In the genomic region with DNA sequence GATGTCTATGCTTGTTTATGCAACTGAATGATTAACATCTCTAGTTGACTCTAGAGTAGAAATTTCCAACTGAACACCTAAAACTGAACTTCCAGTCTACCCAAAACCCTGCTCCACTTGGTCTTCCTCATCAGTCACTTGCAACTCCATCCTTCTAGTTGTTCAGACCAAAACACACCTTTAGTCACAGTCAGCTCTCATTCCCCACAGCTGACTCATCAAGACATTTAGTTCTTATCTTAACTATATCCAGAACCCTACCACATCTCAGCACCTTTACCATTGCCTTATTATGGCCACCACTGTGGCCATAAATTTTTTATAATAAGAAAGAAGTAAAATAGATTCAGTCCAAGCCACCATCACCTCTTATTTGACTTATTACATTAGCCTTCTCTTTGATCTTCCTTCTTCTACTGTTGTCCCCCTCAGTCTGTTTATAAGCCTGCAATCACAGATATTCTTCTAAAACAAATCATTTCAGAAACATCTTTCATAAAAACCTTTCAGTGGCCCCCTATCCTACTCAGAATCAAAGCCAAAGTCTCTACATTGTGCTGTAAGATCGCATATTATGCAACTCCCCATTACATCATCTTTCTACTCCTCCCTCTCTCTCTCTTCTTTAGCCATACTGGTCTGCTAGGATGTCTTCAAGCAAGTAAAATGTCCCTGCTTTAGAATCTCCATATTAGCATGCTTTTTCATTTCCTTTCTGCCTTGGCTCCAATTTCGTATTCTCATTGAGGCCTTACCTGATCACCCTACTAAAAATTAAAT, we compare ENCODE assay signal across 24 cellular contexts.
DNase-seq lines count a peak whose midpoint lies in the region; ATAC-seq and TF ChIP-seq lines count a peak whose summit lies in the region.
"Had no signal": no experiment of that assay in that cellular context is flagged by ENCODE, and none has a peak within 500 bp of the region (broad histone marks: within the 10 kb centered on the region; RNA-seq: fewer than 3 reads in every experiment).

No MANE protein-coding gene starts in this region.

- H3K27me3 ChIP-seq in mammary epithelial cell (ENCODE audit: insufficient read depth, low read length) (no peaks in the 10 kb centered on the region), mesendoderm (ENCODE audit: insufficient read depth, low read length, poor library complexity) (no peaks in the 10 kb centered on the region)
- H3K27me3 ChIP-seq: body of pancreas, SJCRH30, thyroid gland had no signal

- H3K4me3 ChIP-seq in mammary epithelial cell (replicated peaks in 1 of 3; ENCODE audit: insufficient read depth in 1 of 3, low read depth in 2 of 3, low read length in 3 of 3) (no peak overlapping the region), mesendoderm (ENCODE audit: low read length) (no peak overlapping the region)
- H3K4me3 ChIP-seq: body of pancreas, GM23338, prostate gland, SJCRH30, thyroid gland had no signal

- no peak overlapping the region for H3K56ac ChIP-seq in mesendoderm (ENCODE audit: low read length)

- no peak overlapping the region for H2BK120ac ChIP-seq in mesendoderm (ENCODE audit: low read depth, low read length)

- no peak overlapping the region for H3K27ac ChIP-seq in mammary epithelial cell (ENCODE audit: insufficient read depth, low read depth, low read length)
- H3K27ac ChIP-seq in mesendoderm (ENCODE audit: low read depth, low read length) = no peak overlapping the region
- H3K27ac ChIP-seq: body of pancreas, C4-2B, prostate gland, SJCRH30, thyroid gland had no signal

- H2BK15ac ChIP-seq in mesendoderm (replicated peaks; ENCODE audit: low read depth) = no peak overlapping the region

- H4K5ac ChIP-seq in mesendoderm (ENCODE audit: low read length) = no peak overlapping the region

- no peak overlapping the region for H4K8ac ChIP-seq in mesendoderm (ENCODE audit: low read depth, low read length)

- dilution Hi-C loops in mammary epithelial cell (cut with HindIII; ENCODE audit: low sequenced_read_pairs) = no loop called here

- H2AFZ ChIP-seq in mammary epithelial cell (ENCODE audit: low read depth, low read length) = no peak overlapping the region
- H2AFZ ChIP-seq: GM23338 had no signal

- no peak overlapping the region for H3K4ac ChIP-seq in mesendoderm (ENCODE audit: low read depth, low read length)

- TF ChIP-seq CTCF in mammary epithelial cell (conservative IDR thresholded peaks at IDR 0.05 in 1 of 2, IDR thresholded peaks at IDR 0.05 in 1 of 2; ENCODE audit: extremely low read depth in 1 of 2, insufficient read depth in 1 of 2, low read depth in 1 of 2, low read length in 2 of 2) = no peak

- no peak for ATAC-seq in GM19023 (IDR thresholded peaks at IDR 0.05; ENCODE audit: unreplicated experiment)
- ATAC-seq: body of pancreas; esophagus mucosa; GM23338; left colon; stimulated activated naive CD8-positive, alpha-beta T cell treated with anti-CD3 and anti-CD28 coated beads, Interleukin-15, amount 100 ng/mL, for 72 hours had no signal

- H3K18ac ChIP-seq in mesendoderm (ENCODE audit: low read length) = no peak overlapping the region

- no peaks in the 10 kb centered on the region for H3K9me3 ChIP-seq in mammary epithelial cell (replicated peaks; ENCODE audit: insufficient read depth, low read length)
- H3K9me3 ChIP-seq: body of pancreas, prostate gland, SJCRH30, thyroid gland had no signal

- H3K79me1 ChIP-seq in mesendoderm (ENCODE audit: low read length) = no peaks in the 10 kb centered on the region

- 48% methylated on average over 2 of the region's 2 CpGs for WGBS in mammary epithelial cell (ENCODE audit: low coverage, missing lambda C conversion rate)
- no CpG with 5 or more reads among the region's 2 CpGs for WGBS in mesendoderm (ENCODE audit: extremely low coverage, insufficient coverage, low lambda C conversion rate)

- H3K9ac ChIP-seq in mammary epithelial cell (ENCODE audit: insufficient read depth, low read length) = no peak overlapping the region
- no peak overlapping the region for H3K9ac ChIP-seq in mesendoderm (ENCODE audit: low read length)

- H4K20me1 ChIP-seq in mammary epithelial cell (ENCODE audit: insufficient read depth, low read length) = no peaks in the 10 kb centered on the region

- H3K36me3 ChIP-seq in mammary epithelial cell (ENCODE audit: insufficient read depth, low read length) (no peaks in the 10 kb centered on the region), mesendoderm (ENCODE audit: control insufficient read depth, insufficient read depth, low read length) (no peaks in the 10 kb centered on the region)
- H3K36me3 ChIP-seq: prostate gland, SJCRH30, thyroid gland had no signal

- H3K4me2 ChIP-seq in mammary epithelial cell (ENCODE audit: insufficient read depth, low read depth, low read length) = no peak overlapping the region
- H3K4me2 ChIP-seq in mesendoderm (ENCODE audit: low read length) = no peak overlapping the region
- H3K4me2 ChIP-seq: GM23338 had no signal

- intact Hi-C loops in mammary epithelial cell (cut with micrococcal nuclease) = no loop called here

- H3K79me2 ChIP-seq in mammary epithelial cell (ENCODE audit: insufficient read depth, low read length) = no peaks in the 10 kb centered on the region
- H3K79me2 ChIP-seq in mesendoderm (ENCODE audit: control insufficient read depth, insufficient read depth, low read length) = no peaks in the 10 kb centered on the region

- no peaks in the 10 kb centered on the region for H3K4me1 ChIP-seq in mammary epithelial cell (ENCODE audit: insufficient read depth, low read length)
- H3K4me1 ChIP-seq in mesendoderm (ENCODE audit: control insufficient read depth, low read depth, low read length) = no peaks in the 10 kb centered on the region
- H3K4me1 ChIP-seq: body of pancreas, prostate gland, SJCRH30, thyroid gland had no signal

- in situ Hi-C loops in mammary epithelial cell (cut with MboI; ENCODE audit: low sequenced_read_pairs in 2 of 2) = no loop called here
- in situ Hi-C loops in KBM-7 (cut with MboI; ENCODE audit: low pct_unique_long_range_greater_than_20kb, low sequenced_read_pairs) = no loop called here

- BruUV-seq in mammary epithelial cell (replicated peaks; lab: Mats Ljungman, UMichigan) = no TSS peak

- CTCF ChIA-PET in mammary epithelial cell (lab: Charles Lee; ENCODE audit: low non-redundant PET) = no interaction called here

- DNase-seq in HT-29 (ENCODE audit: low spot score) (peak; percentile 32), NCI-H226 (peak; percentile 53), mammary epithelial cell (peak; percentile 42), iris pigment epithelial cell (ENCODE audit: low read depth) (peak; percentile 76), KBM-7 (no peak), T-helper 1 cell (no peak), mesendoderm (no peak)
- DNase-seq: activated CD4-positive, alpha-beta T cell treated with anti-CD3 and anti-CD28 coated beads for 1 hour; activated gamma-delta T cell; body of pancreas; effector CD8-positive, alpha-beta T cell; glutamatergic neuron; HFFc6; left colon; NCI-H2029 treated with DMSO at 0.1 percent for 48 hours; NCI-H82; SJCRH30; stimulated activated naive CD8-positive, alpha-beta T cell treated with anti-CD3 and anti-CD28 coated beads, Interleukin-15, amount 100 ng/mL, for 72 hours; thyroid gland had no signal

- H3K23ac ChIP-seq in mesendoderm (ENCODE audit: low read length) = no peak overlapping the region

- no peak overlapping the region for H2AK5ac ChIP-seq in mesendoderm (ENCODE audit: low read length)

- H2BK5ac ChIP-seq in mesendoderm (ENCODE audit: low read length) = no peak overlapping the region

Comparison
In these comparisons a context has a peak if more than half of its experiments do, and no peak if none do; other contexts are left out.
1. DNase-seq: peak in HT-29 (single experiment), NCI-H226 (single experiment), mammary epithelial cell (single experiment) and iris pigment epithelial cell (single experiment); none in KBM-7 (single experiment), T-helper 1 cell (0 of 5) and mesendoderm (single experiment).